ENCODE assay signal across 30 cellular contexts in genomic region chrX:74408310-74408709, GRCh38. TPM values are rescaled to one million over a fixed set of nuclear protein-coding genes. Genes with fewer than 3 reads are reported as not detected.
A peak's percentile ranks its signal among the peaks of the same experiment; 100 is the strongest.
DNase-seq lines count a peak whose midpoint lies in the region; ATAC-seq and TF ChIP-seq lines count a peak whose summit lies in the region.
"Had no signal": no experiment of that assay in that cellular context is flagged by ENCODE, and none has a peak within 500 bp of the region (broad histone marks: within the 10 kb centered on the region; RNA-seq: fewer than 3 reads in every experiment).

No MANE protein-coding gene starts in this region.

- no peaks in the 10 kb centered on the region for H3K4me1 Mint-ChIP-seq in activated T-helper 1 cell treated with anti-CD3 and anti-CD28 coated beads, Interleukin-12 subunit alpha, Interleukin-12 subunit beta, Interleukin-2, Interleukin-4 antibody, amounts not matched to agents 30 ng/mL and 10 ng/mL and 1 ng/mL, durations not matched to agents 14 hours and 24 hours and 36 hours (ENCODE audit: low read depth)
- H3K4me1 Mint-ChIP-seq: CD4-positive, alpha-beta memory T cell; memory B cell had no signal

- ATAC-seq in GM18505 (IDR thresholded peaks at IDR 0.05; ENCODE audit: unreplicated experiment) (peak; percentile 61), GM19395 (IDR thresholded peaks at IDR 0.05; ENCODE audit: unreplicated experiment) (peak; percentile 67), HG02840 (IDR thresholded peaks at IDR 0.05; ENCODE audit: low FRiP score, unreplicated experiment) (peak; percentile 77), HG03520 (IDR thresholded peaks at IDR 0.05; ENCODE audit: unreplicated experiment) (peak; percentile 96)
- ATAC-seq: A549, gastrocnemius medialis, left colon, right lobe of liver had no signal

- no peak overlapping the region for H3K27ac Mint-ChIP-seq in activated T-helper 1 cell treated with anti-CD3 and anti-CD28 coated beads, Interleukin-12 subunit alpha, Interleukin-12 subunit beta, Interleukin-2, Interleukin-4 antibody, amounts not matched to agents 30 ng/mL and 10 ng/mL and 1 ng/mL, durations not matched to agents 14 hours and 24 hours and 36 hours
- H3K27ac Mint-ChIP-seq: memory B cell had no signal

- TF ChIP-seq POLR2A in GM18505 (IDR thresholded peaks at IDR 0.05; ENCODE audit: borderline replicate concordance, extremely low read depth, insufficient read depth, insufficient read length), result no peak

- intact Hi-C loops in activated T-helper 1 cell treated with anti-CD3 and anti-CD28 coated beads, Interleukin-12 subunit alpha, Interleukin-12 subunit beta, Interleukin-2, Interleukin-4 antibody, amounts not matched to agents 30 ng/mL and 10 ng/mL and 1 ng/mL, durations not matched to agents 14 hours and 24 hours and 36 hours (cut with micrococcal nuclease), result no loop called here

- DNase-seq in activated CD4-positive, CD25-positive, alpha-beta regulatory T cell treated with anti-CD3 and anti-CD28 coated beads, Interleukin-2, amount 50 U/mL, for 72 hours, result no peak
- DNase-seq in activated T-helper 1 cell treated with anti-CD3 and anti-CD28 coated beads, Interleukin-12 subunit alpha, Interleukin-12 subunit beta, Interleukin-2, Interleukin-4 antibody, amounts not matched to agents 30 ng/mL and 10 ng/mL and 1 ng/mL, durations not matched to agents 14 hours and 24 hours and 36 hours (ENCODE audit: low spot score), result no peak
- no peak for DNase-seq in DMS53 treated with DMSO at 0.1 percent for 48 hours (lab: John Stamatoyannopoulos, UW; ENCODE audit: unreplicated experiment)
- no peak for DNase-seq in MV-4-11 (lab: John Stamatoyannopoulos, UW)
- DNase-seq: activated CD4-positive, alpha-beta T cell treated with anti-CD3 and anti-CD28 coated beads for 48 hours; activated CD8-positive, alpha-beta memory T cell treated with anti-CD3 and anti-CD28 coated beads for 24 hours; activated naive CD4-positive, alpha-beta T cell; activated T-cell treated with anti-CD3 and anti-CD28 coated beads, Interleukin-2, amount 50 U/mL, for 1 hour; AML-193; CD4-positive, alpha-beta memory T cell; EL; gastrocnemius medialis; left colon; NCI-H1092 treated with DMSO at 0.1 percent for 48 hours; NCI-H187; NCI-H2171 treated with DMSO at 0.1 percent for 48 hours; NCI-H526; Peyer's patch; posterior cingulate gyrus; right lobe of liver; SHP77 treated with DMSO at 0.1 percent for 48 hours; stimulated activated CD4-positive, alpha-beta T cell treated with anti-CD3 and anti-CD28 coated beads, Interleukin-2, amount 100 ng/mL, for 48 hours; T-helper 9 cell; trophoblast cell had no signal

- H3K36me3 Mint-ChIP-seq in activated T-helper 1 cell treated with anti-CD3 and anti-CD28 coated beads, Interleukin-12 subunit alpha, Interleukin-12 subunit beta, Interleukin-2, Interleukin-4 antibody, amounts not matched to agents 30 ng/mL and 10 ng/mL and 1 ng/mL, durations not matched to agents 14 hours and 24 hours and 36 hours (ENCODE audit: low read depth), result no peaks in the 10 kb centered on the region
- H3K36me3 Mint-ChIP-seq: CD4-positive, alpha-beta memory T cell had no signal

- no peak overlapping the region for H3K4me3 Mint-ChIP-seq in activated T-helper 1 cell treated with anti-CD3 and anti-CD28 coated beads, Interleukin-12 subunit alpha, Interleukin-12 subunit beta, Interleukin-2, Interleukin-4 antibody, amounts not matched to agents 30 ng/mL and 10 ng/mL and 1 ng/mL, durations not matched to agents 14 hours and 24 hours and 36 hours
- H3K4me3 Mint-ChIP-seq: CD4-positive, alpha-beta memory T cell; memory B cell had no signal

- H3K9me3 Mint-ChIP-seq in activated T-helper 1 cell treated with anti-CD3 and anti-CD28 coated beads, Interleukin-12 subunit alpha, Interleukin-12 subunit beta, Interleukin-2, Interleukin-4 antibody, amounts not matched to agents 30 ng/mL and 10 ng/mL and 1 ng/mL, durations not matched to agents 14 hours and 24 hours and 36 hours, result no peaks in the 10 kb centered on the region

- no peaks in the 10 kb centered on the region for H3K27me3 Mint-ChIP-seq in activated T-helper 1 cell treated with anti-CD3 and anti-CD28 coated beads, Interleukin-12 subunit alpha, Interleukin-12 subunit beta, Interleukin-2, Interleukin-4 antibody, amounts not matched to agents 30 ng/mL and 10 ng/mL and 1 ng/mL, durations not matched to agents 14 hours and 24 hours and 36 hours (ENCODE audit: insufficient read depth)

RNA-seq across cellular contexts. Expression of gene SLC16A2, which starts 13.0 kb away (rescaled TPM):
- 0.08 and 0.20 TPM in 2 replicates for total RNA-seq in activated T-helper 1 cell treated with anti-CD3 and anti-CD28 coated beads, Interleukin-12 subunit alpha, Interleukin-12 subunit beta, Interleukin-2, Interleukin-4 antibody, amounts not matched to agents 30 ng/mL and 10 ng/mL and 1 ng/mL, durations not matched to agents 14 hours and 24 hours and 36 hours
